1 cellular context compared by ENCODE assay signal in genomic region chr17:17722906-17723353, GRCh38.
A peak's percentile ranks its signal among the peaks of the same experiment; 100 is the strongest.
TF ChIP-seq lines count a peak whose summit lies in the region.

No MANE protein-coding gene starts in this region.

TF ChIP-seq in GM12878, 131 proteins besides CTCF, POLR2A, EP300 and RAD21:
- TF ChIP-seq PAX8 (IDR thresholded peaks at IDR 0.05) (no peak), BCL3 (IDR thresholded peaks at IDR 0.05; ENCODE audit: borderline replicate concordance, insufficient read depth, low read depth, low read length, poor library complexity, severe bottlenecking) (peak; percentile 83), PBX3 (IDR thresholded peaks at IDR 0.05; ENCODE audit: insufficient replicate concordance, low read depth, low read length) (peak; percentile 4), HDGF (IDR thresholded peaks at IDR 0.05) (peak; percentile 57; the same call in 1 of the 2 replicates)
